ENCODE assay signal across 17 cellular contexts in genomic region chr2:56177420-56178220, GRCh38. TPM values are rescaled to one million over a fixed set of nuclear protein-coding genes. Genes with fewer than 3 reads are reported as not detected.
DNase-seq lines count a peak whose midpoint lies in the region; ATAC-seq, FAIRE-seq and TF ChIP-seq lines count a peak whose summit lies in the region.
"Had no signal": no experiment of that assay in that cellular context is flagged by ENCODE, and none has a peak within 500 bp of the region (broad histone marks: within the 10 kb centered on the region; RNA-seq: fewer than 3 reads in every experiment).

No MANE protein-coding gene starts in this region.

- intact Hi-C loops in GM12878 (cut with micrococcal nuclease; ENCODE audit: unreplicated experiment) (no loop called here), left lung (cut with DNase I) (no loop called here)

- SMC1A ChIA-PET in GM12878 (lab: Charles Lee; ENCODE audit: uncharacterized antibody, unreplicated experiment) = interaction anchor here (0.9 to 3.0 kb wide), 4 partner anchors 10 to 368 kb away, joined by 3 to 7 read pairs (median 4); no protein-coding TSS in a partner anchor

- H3K4me1 ChIP-seq in GM12878 (ENCODE audit: control insufficient read depth, insufficient read depth, low read length) (no peaks in the 10 kb centered on the region), left lung (no peaks in the 10 kb centered on the region)

- no peak for TF ChIP-seq POLR2A in GM12878 (IDR thresholded peaks at IDR 0.05; ENCODE audit: low read depth, low read length)

- no peak overlapping the region for H2AFZ ChIP-seq in GM12878 (ENCODE audit: control insufficient read depth, low read depth, low read length)

- no peaks in the 10 kb centered on the region for H3K36me3 ChIP-seq in GM12878 (ENCODE audit: control insufficient read depth in 2 of 2, insufficient read depth in 2 of 2, low read length in 1 of 2)
- no peaks in the 10 kb centered on the region for H3K36me3 ChIP-seq in left lung

- H3K27me3 ChIP-seq in GM12878 (replicated peaks in 1 of 2; ENCODE audit: control insufficient read depth in 2 of 2, insufficient read depth in 2 of 2, low read length in 1 of 2) = no peaks in the 10 kb centered on the region
- H3K27me3 ChIP-seq in left lung = peaks cover 0 to 9% of the 10 kb centered on the region in 2 donors

- no peak for FAIRE-seq in GM12878 (lab: Jason Lieb, UNC)
- FAIRE-seq: D721Med, GM19239 had no signal

- in situ Hi-C loops in GM12878 (cut with MboI) = no loop called here

- BruUV-seq in GM12878 (replicated peaks; lab: Mats Ljungman, UMichigan) = no TSS peak

- no peaks in the 10 kb centered on the region for H4K20me1 ChIP-seq in GM12878 (ENCODE audit: control insufficient read depth, insufficient read depth)

- WGBS in GM12878 (ENCODE audit: insufficient coverage, insufficient replicate concordance, low lambda C conversion rate, missing lambda C conversion rate) = 1% methylated on average over 4 of the region's 4 CpGs

- H3K4me3 ChIP-seq in GM12878 (no peak overlapping the region), left lung (no peak overlapping the region)

- no peak for TF ChIP-seq RAD21 in GM12878 (IDR thresholded peaks at IDR 0.05; ENCODE audit: insufficient read depth, low read depth, low read length)

- H3K9me3 ChIP-seq in GM12878 (replicated peaks; ENCODE audit: control insufficient read depth, insufficient read depth, low read length) (no peaks in the 10 kb centered on the region), left lung (no peaks in the 10 kb centered on the region)

- CTCF ChIA-PET in GM12878 (lab: Yijun Ruan, JAX) = interaction anchor here (0.7 to 1.2 kb wide), 3 partner anchors 9 to 32 kb away, joined by 3 to 4 read pairs (median 3); no protein-coding TSS in a partner anchor

- no peaks in the 10 kb centered on the region for H3K79me2 ChIP-seq in GM12878 (ENCODE audit: control insufficient read depth, insufficient read depth, low read length)

- ATAC-seq in GM18858 (IDR thresholded peaks at IDR 0.05; ENCODE audit: unreplicated experiment) = peak; percentile 85
- ATAC-seq in GM21423 (IDR thresholded peaks at IDR 0.05; ENCODE audit: unreplicated experiment) = peak; percentile 55
- ATAC-seq in HG03025 (IDR thresholded peaks at IDR 0.05; ENCODE audit: low FRiP score, unreplicated experiment) = peak; percentile 85
- peak; percentile 85 for ATAC-seq in GM12878
- ATAC-seq in left lung = no peak
- ATAC-seq: left colon, SK-N-SH treated with all-trans-retinoic acid at 6 μM for 48 hours had no signal

- H3K4me2 ChIP-seq in GM12878 (ENCODE audit: control insufficient read depth, insufficient read depth) = no peak overlapping the region

- no peak for TF ChIP-seq EP300 in GM12878 (IDR thresholded peaks at IDR 0.05; ENCODE audit: borderline replicate concordance in 1 of 2, control insufficient read depth in 1 of 2, low read depth in 2 of 2, low read length in 2 of 2)

- H3K9ac ChIP-seq in GM12878 (ENCODE audit: control insufficient read depth, insufficient read depth, low read length) = no peak overlapping the region

- DNase-seq in GM12878 (ENCODE audit: low read depth, low spot score) (no peak), NCI-H2196 treated with DMSO at 0.1 percent for 48 hours (lab: John Stamatoyannopoulos, UW; ENCODE audit: unreplicated experiment) (no peak), T1000 (lab: John Stamatoyannopoulos, UW) (no peak), left lung (no peak)
- no peak for DNase-seq in activated naive CD4-positive, alpha-beta T cell (lab: John Stamatoyannopoulos, UW)
- DNase-seq: activated gamma-delta T cell; HCEC 1CT; left colon; NCI-H226; stimulated activated CD4-positive, alpha-beta T cell treated with anti-CD3 and anti-CD28 coated beads, Interleukin-15, amount 100 ng/mL, for 24 hours had no signal

- POLR2A ChIA-PET in GM12878 (lab: Charles Lee) = no interaction called here

- RAD21 ChIA-PET in GM12878 (lab: Charles Lee; ENCODE audit: unreplicated experiment) = interaction anchor here (0.5 to 1.0 kb wide), 2 partner anchors 572 to 1509 kb away, joined by 3 read pairs; no protein-coding TSS in a partner anchor

- TF ChIP-seq CTCF in GM12878 (IDR thresholded peaks at IDR 0.05 in 2 of 3, conservative IDR thresholded peaks at IDR 0.05 in 1 of 3; ENCODE audit: control insufficient read depth in 2 of 3, extremely low read depth in 1 of 3, insufficient read depth in 1 of 3, low read depth in 3 of 3, low read length in 3 of 3) (no peak), left lung (IDR thresholded peaks at IDR 0.05) (no peak)

- H3K27ac ChIP-seq in GM12878 (ENCODE audit: control insufficient read depth, insufficient read depth) (no peak overlapping the region), left lung (no peak overlapping the region)

TF ChIP-seq in GM12878, 131 proteins besides CTCF, POLR2A, EP300 and RAD21 (continues in another document):
- no peak for TF ChIP-seq WRNIP1 (IDR thresholded peaks at IDR 0.05; ENCODE audit: borderline replicate concordance, low read depth, low read length)
- TF ChIP-seq ZNF274 (IDR thresholded peaks at IDR 0.05; ENCODE audit: insufficient read depth, insufficient read length) = no peak
- no peak for TF ChIP-seq USF2 (IDR thresholded peaks at IDR 0.05; ENCODE audit: borderline replicate concordance, low read depth, low read length)
- TF ChIP-seq MYC (IDR thresholded peaks at IDR 0.05; ENCODE audit: insufficient read depth, insufficient read length, insufficient replicate concordance, low read length, severe bottlenecking) = no peak
- no peak for TF ChIP-seq SPI1 (IDR thresholded peaks at IDR 0.05; ENCODE audit: borderline replicate concordance, insufficient read depth, low read depth, low read length)
- no peak for TF ChIP-seq KLF5 (IDR thresholded peaks at IDR 0.05; ENCODE audit: partially characterized antibody)
- TF ChIP-seq, protein P1, sequence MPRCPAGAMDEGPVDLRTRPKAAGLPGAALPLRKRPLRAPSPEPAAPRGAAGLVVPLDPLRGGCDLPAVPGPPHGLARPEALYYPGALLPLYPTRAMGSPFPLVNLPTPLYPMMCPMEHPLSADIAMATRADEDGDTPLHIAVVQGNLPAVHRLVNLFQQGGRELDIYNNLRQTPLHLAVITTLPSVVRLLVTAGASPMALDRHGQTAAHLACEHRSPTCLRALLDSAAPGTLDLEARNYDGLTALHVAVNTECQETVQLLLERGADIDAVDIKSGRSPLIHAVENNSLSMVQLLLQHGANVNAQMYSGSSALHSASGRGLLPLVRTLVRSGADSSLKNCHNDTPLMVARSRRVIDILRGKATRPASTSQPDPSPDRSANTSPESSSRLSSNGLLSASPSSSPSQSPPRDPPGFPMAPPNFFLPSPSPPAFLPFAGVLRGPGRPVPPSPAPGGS (IDR thresholded peaks at IDR 0.05; ENCODE audit: borderline replicate concordance, insufficient read depth, low read depth, low read length, poor library complexity, severe bottlenecking) = no peak
- TF ChIP-seq GATAD2B (conservative IDR thresholded peaks at IDR 0.05; ENCODE audit: low read depth) = no peak

RNA-seq across cellular contexts. Expression of gene CCDC85A, which starts 6.2 kb away (rescaled TPM):
- 7.1 and 8.0 TPM in 2 replicates for total RNA-seq in GM12878 (2013; cell fraction: nucleolus; rRNA removed)
- not detected in 2 replicates for total RNA-seq in GM12878 (2014; rRNA removed)
- total RNA-seq in GM12878 (2014; rRNA removed; fragmentation: Illumina TruSeq; extraction: Trizol) = not detected in 2 replicates
- total RNA-seq in GM12878 (2021) = not detected in 2 replicates
- not detected for polyA plus RNA-seq in GM12878 (2011; ENCODE audit: low read depth)
- 0.32 and 0.57 TPM in 2 replicates for polyA plus RNA-seq in GM12878 (2011; rRNA removed)
- 0.37 and 0.53 TPM in 2 replicates for polyA plus RNA-seq in GM12878 (2011; cell fraction: cytosol; rRNA removed)
- polyA plus RNA-seq in GM12878 (2011; cell fraction: nucleus; rRNA removed) = 0.59 and 0.94 TPM in 2 replicates
- polyA plus RNA-seq in GM12878 (2012) = not detected in 2 replicates
- not detected in 2 replicates for polyA plus RNA-seq in GM12878 (2014; fragmentation: Illumina TruSeq; extraction: Trizol)
- under 1 TPM; 0.02 to 0.04 TPM for polyA plus RNA-seq in GM12878 (2014; fragmentation: Nextera tagmentation; extraction: Ambion mirVana)
- polyA plus RNA-seq in GM12878 (2014; rRNA removed) = not detected in 2 replicates
- not detected for polyA plus RNA-seq in GM12878 (2016; fragmentation: Nextera tagmentation; extraction: Ambion mirVana)
- 0.66 and 1.0 TPM in 2 replicates for polyA minus RNA-seq in GM12878 (2011; rRNA and poly(A)+ RNA removed)
- polyA minus RNA-seq in GM12878 (2011; cell fraction: cytosol; rRNA and poly(A)+ RNA removed) = 0.40 and 0.83 TPM in 2 replicates
- 0.97 and 3.3 TPM in 2 replicates for polyA minus RNA-seq in GM12878 (2011; cell fraction: nucleus; rRNA and poly(A)+ RNA removed)
- total RNA-seq in left lung = 1 to 10 TPM; 7.6 to 8.7 TPM
- total RNA-seq: fibroblast of lung had no signal
